1 cellular context compared by ENCODE assay signal in the genomic region with DNA sequence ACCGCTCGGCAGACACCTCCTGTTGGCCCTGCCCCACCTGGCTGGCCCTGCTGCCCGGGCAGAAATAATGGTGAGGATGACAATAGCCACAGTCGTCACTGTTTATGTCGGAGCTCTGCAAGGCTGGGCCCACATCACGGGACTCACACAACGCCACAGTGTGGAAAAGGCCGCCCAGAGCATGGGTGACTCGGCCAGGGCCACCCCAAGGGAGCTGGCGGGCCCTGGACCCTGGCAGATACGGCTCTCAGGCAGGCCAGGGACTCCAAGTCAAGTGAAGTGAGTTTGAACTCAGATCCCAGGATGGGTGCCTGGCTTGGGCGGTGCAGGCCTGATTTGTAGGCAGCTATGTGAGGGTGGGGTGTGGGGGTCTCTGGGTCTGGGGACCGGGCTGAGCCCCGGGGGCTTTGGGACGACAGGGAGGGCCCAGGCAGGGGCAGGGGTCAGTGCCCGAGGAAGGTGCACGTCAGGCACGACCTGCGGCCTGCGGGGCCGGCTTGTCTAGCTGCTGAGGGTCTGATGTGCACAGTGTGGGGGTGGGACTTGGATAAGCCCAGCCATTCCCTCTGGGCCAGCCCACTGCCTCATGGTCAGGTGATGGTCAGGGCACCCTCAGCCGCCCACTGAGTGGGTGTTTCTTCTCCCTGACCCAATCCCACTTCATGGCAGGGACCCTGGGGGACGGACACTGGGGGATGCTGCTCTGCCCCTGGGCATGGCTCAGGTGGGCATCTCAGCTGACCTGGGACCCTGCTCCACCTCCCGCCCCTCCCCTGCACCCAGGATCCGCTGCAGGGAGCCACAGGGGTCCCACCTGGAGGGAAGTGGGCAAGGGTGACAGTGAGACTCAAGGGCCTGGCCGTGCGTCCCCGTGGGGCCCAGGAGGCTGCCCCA.
TF ChIP-seq lines count a peak whose summit lies in the region.

No MANE protein-coding gene starts in this region.

TF ChIP-seq in HepG2, 621 proteins besides CTCF, POLR2A, EP300 and RAD21:
- TF ChIP-seq MTF2 (CRISPR knock-in tag; IDR thresholded peaks at IDR 0.05; ENCODE audit: borderline replicate concordance) (0 out of 2 replicates have a peak, but pooled peaks have one; percentile 31), ZNF598 (CRISPR knock-in tag; IDR thresholded peaks at IDR 0.05; ENCODE audit: borderline replicate concordance) (no peak)
TF ChIP-seq in HepG2: peak in this region for 1.
